15 cellular contexts compared by ENCODE assay signal in the genomic region with DNA sequence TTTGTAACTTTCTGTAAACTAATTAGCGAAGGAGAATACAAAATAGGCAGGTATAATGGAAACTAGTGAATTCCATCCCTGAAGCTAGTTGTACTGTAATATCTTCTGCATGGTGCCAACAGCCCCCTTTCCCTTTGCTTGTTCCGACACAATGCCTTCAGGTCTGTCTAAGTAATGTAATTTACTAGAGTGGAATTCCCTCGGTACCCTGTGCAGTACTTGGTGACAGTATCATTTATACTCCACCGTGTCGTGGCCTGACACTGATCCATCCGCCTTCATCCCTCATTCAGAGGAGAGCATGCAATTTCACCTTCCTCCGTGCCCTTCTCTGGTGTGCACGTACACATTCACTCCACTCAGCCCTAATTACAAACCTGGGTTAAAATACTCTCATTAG.
DNase-seq lines count a peak whose midpoint lies in the region; ATAC-seq and TF ChIP-seq lines count a peak whose summit lies in the region.
"Had no signal": no experiment of that assay in that cellular context is flagged by ENCODE, and none has a peak within 500 bp of the region (broad histone marks: within the 10 kb centered on the region; RNA-seq: fewer than 3 reads in every experiment).

No MANE protein-coding gene starts in this region.

- H3K4me1 ChIP-seq in naive thymus-derived CD4-positive, alpha-beta T cell (ENCODE audit: control insufficient read depth in 2 of 2, insufficient read depth in 2 of 2, low read length in 2 of 2) = peaks cover 19 to 61% of the 10 kb centered on the region in 2 donors
- H3K4me1 ChIP-seq: A549, BLaER1 had no signal

- H3K27me3 ChIP-seq in CD4-positive, alpha-beta T cell (ENCODE audit: control insufficient read depth, insufficient read depth, low read length) = no peaks in the 10 kb centered on the region
- no peaks in the 10 kb centered on the region for H3K27me3 ChIP-seq in naive thymus-derived CD4-positive, alpha-beta T cell (ENCODE audit: control insufficient read depth in 2 of 2, insufficient read depth in 2 of 2, low read length in 2 of 2)
- H3K27me3 ChIP-seq: BLaER1 had no signal

- CTCF ChIA-PET in CD4-positive, alpha-beta T cell (lab: Charles Lee) = interaction anchor here (0.6 kb wide), 1 partner anchor 182 kb away, joined by 3 read pairs; no protein-coding TSS in a partner anchor
- CTCF ChIA-PET in naive thymus-derived CD4-positive, alpha-beta T cell (lab: Charles Lee) = no interaction called here

- POLR2A ChIA-PET in CD4-positive, alpha-beta T cell (lab: Charles Lee) = no interaction called here
- POLR2A ChIA-PET in naive thymus-derived CD4-positive, alpha-beta T cell (lab: Charles Lee) = interaction anchor here (0.6 kb wide), 1 partner anchor 218 kb away, joined by 3 read pairs; no protein-coding TSS in a partner anchor

- no peak for DNase-seq in activated T-cell treated with anti-CD3 and anti-CD28 coated beads, Interleukin-2, amount 50 U/mL, for 24 hours
- no peak for DNase-seq in activated T-cell treated with anti-CD3 and anti-CD28 coated beads, Interleukin-2, amount 50 U/mL, for 48 hours
- no peak for DNase-seq in CD4-positive, alpha-beta T cell
- DNase-seq in naive thymus-derived CD4-positive, alpha-beta T cell = no peak
- DNase-seq in NCI-H748 treated with DMSO at 0.1 percent for 48 hours (lab: John Stamatoyannopoulos, UW) (no peak), DMS153 treated with DMSO at 0.1 percent for 48 hours (lab: John Stamatoyannopoulos, UW; ENCODE audit: unreplicated experiment) (no peak)
- DNase-seq: CD8-positive, alpha-beta memory T cell; NCI-H1105; NCI-H2081 had no signal

- no peak overlapping the region for H3K27ac ChIP-seq in CD4-positive, alpha-beta T cell (ENCODE audit: low read depth, low read length)
- H3K27ac ChIP-seq in naive thymus-derived CD4-positive, alpha-beta T cell (ENCODE audit: low read depth, low read length) = no peak overlapping the region
- H3K27ac ChIP-seq: A549, BLaER1 had no signal

- intact Hi-C loops in CD4-positive, alpha-beta T cell (cut with DNase I, micrococcal nuclease) = loop anchor here in 1 of 2 experiments (10.0 kb wide), 1 partner anchor 52 kb away; no protein-coding TSS in a partner anchor
- intact Hi-C loops in naive thymus-derived CD4-positive, alpha-beta T cell (cut with micrococcal nuclease) = loop anchor here in 1 of 2 donors (10.0 kb wide), 1 partner anchor 52 kb away; no protein-coding TSS in a partner anchor

- no peaks in the 10 kb centered on the region for H3K36me3 ChIP-seq in naive thymus-derived CD4-positive, alpha-beta T cell (ENCODE audit: control insufficient read depth in 2 of 3, insufficient read depth in 3 of 3, low read length in 3 of 3)

- H3K27me3 Mint-ChIP-seq in activated T-cell treated with anti-CD3 and anti-CD28 coated beads, Interleukin-2, amount 50 U/mL, for 24 hours = no peaks in the 10 kb centered on the region
- no peaks in the 10 kb centered on the region for H3K27me3 Mint-ChIP-seq in CD4-positive, alpha-beta T cell
- no peaks in the 10 kb centered on the region for H3K27me3 Mint-ChIP-seq in activated T-helper 17 cell treated with anti-CD3 and anti-CD28 coated beads, Interleukin-2, amount 50 U/mL, for 72 hours
- peaks cover 0 to 8% (median 0%) of the 10 kb centered on the region in 5 donors for H3K27me3 Mint-ChIP-seq in naive thymus-derived CD4-positive, alpha-beta T cell

- H3K4me3 ChIP-seq in naive thymus-derived CD4-positive, alpha-beta T cell (ENCODE audit: low read length) = no peak overlapping the region
- H3K4me3 ChIP-seq: A549, BLaER1, K562 had no signal

- H3K4me3 Mint-ChIP-seq in activated T-cell treated with anti-CD3 and anti-CD28 coated beads, Interleukin-2, amount 50 U/mL, for 24 hours = peak overlapping the region; percentile 92
- peak overlapping the region; percentile 48 for H3K4me3 Mint-ChIP-seq in CD4-positive, alpha-beta T cell
- H3K4me3 Mint-ChIP-seq in activated T-helper 17 cell treated with anti-CD3 and anti-CD28 coated beads, Interleukin-2, amount 50 U/mL, for 72 hours = peak overlapping the region; percentile 89
- peak overlapping the region in 7 of 10 donors; percentile 3 to 88 (median 17) for H3K4me3 Mint-ChIP-seq in naive thymus-derived CD4-positive, alpha-beta T cell

- no peaks in the 10 kb centered on the region for H3K9me3 Mint-ChIP-seq in activated T-cell treated with anti-CD3 and anti-CD28 coated beads, Interleukin-2, amount 50 U/mL, for 24 hours
- H3K9me3 Mint-ChIP-seq in CD4-positive, alpha-beta T cell = no peaks in the 10 kb centered on the region
- no peaks in the 10 kb centered on the region for H3K9me3 Mint-ChIP-seq in activated T-helper 17 cell treated with anti-CD3 and anti-CD28 coated beads, Interleukin-2, amount 50 U/mL, for 72 hours
- peaks cover 0 to 1% (median 0%) of the 10 kb centered on the region in 11 donors for H3K9me3 Mint-ChIP-seq in naive thymus-derived CD4-positive, alpha-beta T cell
- H3K9me3 Mint-ChIP-seq: CD8-positive, alpha-beta memory T cell had no signal

- peaks cover 94% of the 10 kb centered on the region for H3K4me1 Mint-ChIP-seq in activated T-cell treated with anti-CD3 and anti-CD28 coated beads, Interleukin-2, amount 50 U/mL, for 24 hours (ENCODE audit: low read depth)
- H3K4me1 Mint-ChIP-seq in CD4-positive, alpha-beta T cell (ENCODE audit: low read depth) = peaks cover 98% of the 10 kb centered on the region
- H3K4me1 Mint-ChIP-seq in activated T-helper 17 cell treated with anti-CD3 and anti-CD28 coated beads, Interleukin-2, amount 50 U/mL, for 72 hours = peaks cover 74% of the 10 kb centered on the region
- peaks cover 57 to 98% (median 89%) of the 10 kb centered on the region in 7 donors for H3K4me1 Mint-ChIP-seq in naive thymus-derived CD4-positive, alpha-beta T cell

- H3K9me3 ChIP-seq in CD4-positive, alpha-beta T cell (ENCODE audit: control insufficient read depth, low read length) = no peaks in the 10 kb centered on the region
- H3K9me3 ChIP-seq in naive thymus-derived CD4-positive, alpha-beta T cell (ENCODE audit: control insufficient read depth in 2 of 3, low read length in 3 of 3) = no peaks in the 10 kb centered on the region
- H3K9me3 ChIP-seq: A549, BLaER1 had no signal

- no peak for ATAC-seq in CD4-positive, alpha-beta T cell (ENCODE audit: poor library complexity)
- no peak for ATAC-seq in activated T-helper 17 cell treated with anti-CD3 and anti-CD28 coated beads, Interleukin-2, amount 50 U/mL, for 72 hours (replicated peaks)
- ATAC-seq in naive thymus-derived CD4-positive, alpha-beta T cell = no peak
- ATAC-seq in GM18517 (IDR thresholded peaks at IDR 0.05; ENCODE audit: unreplicated experiment) = no peak
- ATAC-seq: A549, K562, Right ventricle myocardium inferior had no signal

- peak overlapping the region; percentile 98 for H3K27ac Mint-ChIP-seq in activated T-cell treated with anti-CD3 and anti-CD28 coated beads, Interleukin-2, amount 50 U/mL, for 24 hours
- peak overlapping the region; percentile 40 for H3K27ac Mint-ChIP-seq in CD4-positive, alpha-beta T cell
- H3K27ac Mint-ChIP-seq in activated T-helper 17 cell treated with anti-CD3 and anti-CD28 coated beads, Interleukin-2, amount 50 U/mL, for 72 hours = no peak overlapping the region
- H3K27ac Mint-ChIP-seq in naive thymus-derived CD4-positive, alpha-beta T cell = peak overlapping the region in 8 of 9 donors; percentile 8 to 97 (median 85)

- TF ChIP-seq CTCF in CD4-positive, alpha-beta T cell (IDR thresholded peaks at IDR 0.05) = no peak

- H3K36me3 Mint-ChIP-seq in activated T-cell treated with anti-CD3 and anti-CD28 coated beads, Interleukin-2, amount 50 U/mL, for 24 hours (ENCODE audit: low read depth) = peaks cover 90% of the 10 kb centered on the region
- peaks cover 68% of the 10 kb centered on the region for H3K36me3 Mint-ChIP-seq in CD4-positive, alpha-beta T cell (ENCODE audit: low read depth)
- peaks cover 95% of the 10 kb centered on the region for H3K36me3 Mint-ChIP-seq in activated T-helper 17 cell treated with anti-CD3 and anti-CD28 coated beads, Interleukin-2, amount 50 U/mL, for 72 hours (ENCODE audit: low read depth)
- peaks cover 0 to 42% (median 16%) of the 10 kb centered on the region in 5 donors for H3K36me3 Mint-ChIP-seq in naive thymus-derived CD4-positive, alpha-beta T cell

Comparison
In these comparisons a context has a peak if more than half of its experiments do, and no peak if none do; other contexts are left out.
1. H3K4me3 Mint-ChIP-seq: peak in every context shown above with its lines; median percentile 92 in activated T-cell treated with anti-CD3 and anti-CD28 coated beads, Interleukin-2, amount 50 U/mL, for 24 hours; 89 in activated T-helper 17 cell treated with anti-CD3 and anti-CD28 coated beads, Interleukin-2, amount 50 U/mL, for 72 hours; 48 in CD4-positive, alpha-beta T cell; 17 in naive thymus-derived CD4-positive, alpha-beta T cell.